9 cellular contexts compared by ENCODE assay signal in the genomic region with DNA sequence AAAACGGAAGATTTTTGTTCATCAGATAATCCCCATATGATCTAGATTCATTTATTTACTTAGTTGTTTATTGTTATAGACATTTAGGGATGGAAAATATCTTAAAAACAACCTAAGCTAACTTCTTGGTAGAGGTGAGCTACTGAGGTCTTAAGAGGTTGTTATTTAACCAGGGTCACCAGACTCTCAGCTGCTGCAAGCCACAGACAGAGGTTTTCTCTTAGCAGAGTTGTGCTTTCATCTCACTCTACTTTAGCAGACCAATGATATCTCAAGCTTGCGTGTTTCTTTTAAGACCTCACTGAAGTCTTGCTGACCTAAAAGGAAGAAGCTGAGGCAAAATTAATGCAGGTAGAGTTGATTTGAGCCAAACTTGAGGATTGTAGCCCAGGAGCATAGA. TPM values are rescaled to one million over a fixed set of nuclear protein-coding genes. Genes with fewer than 3 reads are reported as not detected.
DNase-seq lines count a peak whose midpoint lies in the region; ATAC-seq, FAIRE-seq and TF ChIP-seq lines count a peak whose summit lies in the region.
"Had no signal": no experiment of that assay in that cellular context is flagged by ENCODE, and none has a peak within 500 bp of the region (broad histone marks: within the 10 kb centered on the region; RNA-seq: fewer than 3 reads in every experiment).

No MANE protein-coding gene starts in this region.

- peaks cover 13% of the 10 kb centered on the region for H3K4me1 Mint-ChIP-seq in endodermal cell
- H3K4me1 Mint-ChIP-seq in activated T-cell treated with anti-CD3 and anti-CD28 coated beads, Interleukin-2, amount 50 U/mL, for 4 hours (ENCODE audit: low read depth): peaks cover 58% of the 10 kb centered on the region

- H3K4me3 Mint-ChIP-seq in endodermal cell: no peak overlapping the region
- H3K4me3 Mint-ChIP-seq in activated T-cell treated with anti-CD3 and anti-CD28 coated beads, Interleukin-2, amount 50 U/mL, for 4 hours: no peak overlapping the region

- TF ChIP-seq EP300 in transverse colon (IDR thresholded peaks at IDR 0.05; ENCODE audit: low read depth): no peak

- peak; percentile 14 to 32 for DNase-seq in cardiac muscle cell (ENCODE audit: low read depth in 1 of 2, low spot score in 1 of 2)
- DNase-seq in left ventricle myocardium superior: no peak
- no peak for DNase-seq in endodermal cell
- no peak for DNase-seq in transverse colon
- no peak for DNase-seq in activated T-cell treated with anti-CD3 and anti-CD28 coated beads, Interleukin-2, amount 50 U/mL, for 4 hours
- no peak for DNase-seq in GM12892 (ENCODE audit: insufficient read length)
- no peak for DNase-seq in ACHN
- DNase-seq: NCI-H2081 treated with DMSO at 0.1 percent for 48 hours had no signal

- no peak for ATAC-seq in left ventricle myocardium superior
- peak; percentile 95 for ATAC-seq in HG03139 (IDR thresholded peaks at IDR 0.05; ENCODE audit: unreplicated experiment)
- ATAC-seq in activated T-cell treated with anti-CD3 and anti-CD28 coated beads, Interleukin-2, amount 50 U/mL, for 4 hours: no peak

- H3K27ac ChIP-seq in cardiac muscle cell (no peak overlapping the region), endodermal cell (ENCODE audit: low read depth, low read length) (no peak overlapping the region), transverse colon (peak overlapping the region; percentile 28 to 55 (median 39))

- H3K27me3 ChIP-seq in cardiac muscle cell: no peaks in the 10 kb centered on the region
- H3K27me3 ChIP-seq in endodermal cell (ENCODE audit: control insufficient read depth, insufficient read depth, low read length, poor library complexity, severe bottlenecking): no peaks in the 10 kb centered on the region
- H3K27me3 ChIP-seq in transverse colon: no peaks in the 10 kb centered on the region

- H3K9me3 Mint-ChIP-seq in endodermal cell: no peaks in the 10 kb centered on the region
- H3K9me3 Mint-ChIP-seq in activated T-cell treated with anti-CD3 and anti-CD28 coated beads, Interleukin-2, amount 50 U/mL, for 4 hours: no peaks in the 10 kb centered on the region

- H3K9ac ChIP-seq in endodermal cell (ENCODE audit: extremely low read depth, low read length, poor library complexity, severe bottlenecking): no peak overlapping the region

- in situ Hi-C loops in transverse colon (cut with MboI; ENCODE audit: low pct_ligation_motif_present in 1 of 4, low pct_unique_long_range_greater_than_20kb in 1 of 4, low sequenced_read_pairs in 3 of 4): no loop called here
- in situ Hi-C loops in ACHN (cut with HindIII; ENCODE audit: low pct_ligation_motif_present, low pct_unique_long_range_greater_than_20kb, low sequenced_read_pairs): no loop called here

- intact Hi-C loops in left ventricle myocardium superior (cut with micrococcal nuclease) (no loop called here), transverse colon (cut with DNase I; ENCODE audit: low total_unique reads) (no loop called here)

- TF ChIP-seq POLR2A in transverse colon (IDR thresholded peaks at IDR 0.05): no peak
- TF ChIP-seq POLR2A in GM12892 (IDR thresholded peaks at IDR 0.05; ENCODE audit: low read depth, low read length): no peak

- whole genome bisulfite sequencing in endodermal cell (ENCODE audit: insufficient coverage in 1 of 2, insufficient read length in 1 of 2), 2 experiments: 74 to 100% methylated on average over 1 of the region's 2 CpGs
- 77 to 91% methylated on average over 2 of the region's 2 CpGs for WGBS in transverse colon (ENCODE audit: low coverage in 1 of 2), 2 donors

- H3K4me1 ChIP-seq in cardiac muscle cell (ENCODE audit: low read depth) (peaks cover 11% of the 10 kb centered on the region), endodermal cell (ENCODE audit: control insufficient read depth, insufficient read depth, low read length) (peaks cover 11% of the 10 kb centered on the region), transverse colon (peaks cover 0 to 26% (median 7%) of the 10 kb centered on the region in 4 donors)

- H3K36me3 ChIP-seq in cardiac muscle cell (no peaks in the 10 kb centered on the region), endodermal cell (ENCODE audit: control insufficient read depth, insufficient read depth, low read length) (no peaks in the 10 kb centered on the region), transverse colon (no peaks in the 10 kb centered on the region)

- H3K27ac Mint-ChIP-seq in endodermal cell: no peak overlapping the region

- TF ChIP-seq CTCF in cardiac muscle cell (IDR thresholded peaks at IDR 0.05; ENCODE audit: low read depth, low read length): no peak
- no peak for TF ChIP-seq CTCF in endodermal cell (conservative IDR thresholded peaks at IDR 0.05)
- TF ChIP-seq CTCF in transverse colon (IDR thresholded peaks at IDR 0.05): no peak

- H3K27me3 Mint-ChIP-seq in endodermal cell (ENCODE audit: insufficient read depth): no peaks in the 10 kb centered on the region
- no peaks in the 10 kb centered on the region for H3K27me3 Mint-ChIP-seq in activated T-cell treated with anti-CD3 and anti-CD28 coated beads, Interleukin-2, amount 50 U/mL, for 4 hours (ENCODE audit: low read depth)

- H3K36me3 Mint-ChIP-seq in endodermal cell (ENCODE audit: low read depth): no peaks in the 10 kb centered on the region
- peaks cover 15% of the 10 kb centered on the region for H3K36me3 Mint-ChIP-seq in activated T-cell treated with anti-CD3 and anti-CD28 coated beads, Interleukin-2, amount 50 U/mL, for 4 hours (ENCODE audit: insufficient read depth)

- FAIRE-seq in GM12892 (lab: Jason Lieb, UNC): no peak

- no peak overlapping the region for H3K4me3 ChIP-seq in cardiac muscle cell
- peak overlapping the region; percentile 23 for H3K4me3 ChIP-seq in endodermal cell (ENCODE audit: low read length)
- H3K4me3 ChIP-seq in transverse colon: no peak overlapping the region

- H3K9me3 ChIP-seq in cardiac muscle cell (ENCODE audit: low read depth): no peaks in the 10 kb centered on the region
- H3K9me3 ChIP-seq in endodermal cell (ENCODE audit: control insufficient read depth, low read length): no peaks in the 10 kb centered on the region
- H3K9me3 ChIP-seq in transverse colon: no peaks in the 10 kb centered on the region

RNA-seq across cellular contexts. Expression of a gene that starts 43.6 kb away (rescaled TPM):
- 4.2 and 5.2 TPM in 2 replicates for total RNA-seq in cardiac muscle cell
- 5.3 and 5.8 TPM in 2 replicates for polyA plus RNA-seq in cardiac muscle cell
- 10.2 TPM for total RNA-seq in left ventricle myocardium superior
- total RNA-seq in endodermal cell: 10 to 100 TPM; 11.4 to 15.2 TPM
- 3.5 TPM for polyA plus RNA-seq in endodermal cell (2013, experiment 1 of 2)
- 4.6 TPM for polyA plus RNA-seq in endodermal cell (2013, experiment 2 of 2)
- 10 to 100 TPM; 16.7 to 28.3 (median 21.2) TPM for total RNA-seq in transverse colon
- 10 to 100 TPM; 47.8 to 58.8 (median 57.8) TPM for total RNA-seq in activated T-cell treated with anti-CD3 and anti-CD28 coated beads, Interleukin-2, amount 50 U/mL, for 4 hours
- 37.6 TPM for polyA plus RNA-seq in GM12892 (2012; ENCODE audit: missing spikeins)

Comparison
In these comparisons a context has a peak if more than half of its experiments do, and no peak if none do; other contexts are left out.
1. DNase-seq: peak in cardiac muscle cell (2 of 2); none in left ventricle myocardium superior (single experiment), endodermal cell (single experiment), transverse colon (single experiment), activated T-cell treated with anti-CD3 and anti-CD28 coated beads, Interleukin-2, amount 50 U/mL, for 4 hours (single experiment), GM12892 (single experiment) and ACHN (single experiment).
2. H3K27ac ChIP-seq: peak in transverse colon (4 of 4); none in cardiac muscle cell (single experiment) and endodermal cell (single experiment).